ENCODE assay signal across 1 cellular context in the genomic region with DNA sequence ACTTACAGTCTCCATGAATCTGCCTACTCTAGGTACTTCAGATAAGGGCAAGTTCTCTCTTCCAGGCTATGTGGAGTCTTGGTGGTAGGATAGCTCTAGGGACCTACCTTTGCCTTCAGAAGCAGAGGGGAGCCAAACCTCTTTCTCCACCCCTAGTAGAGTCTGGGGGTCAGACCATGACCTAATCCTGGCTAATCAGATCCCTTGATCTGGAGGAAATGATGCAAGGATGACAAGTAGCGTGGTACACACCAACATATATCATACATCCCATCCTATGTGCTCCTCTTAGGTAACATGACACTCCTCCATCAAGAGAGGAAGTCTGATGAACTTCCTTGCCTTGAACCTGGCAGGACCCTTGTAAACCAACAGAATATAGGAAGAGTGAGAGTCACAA.
TF ChIP-seq lines count a peak whose summit lies in the region.

No MANE protein-coding gene starts in this region.

TF ChIP-seq in K562, 482 proteins besides CTCF, POLR2A, EP300 and RAD21:
- peak; percentile 67; the same call in 1 of the 2 replicates for TF ChIP-seq ATF3 (IDR thresholded peaks at IDR 0.05)
- TF ChIP-seq ATF3 (CRISPR knock-in tag; conservative IDR thresholded peaks at IDR 0.05) = no peak
- no peak for TF ChIP-seq FIP1L1 (IDR thresholded peaks at IDR 0.05; ENCODE audit: low read depth, low read length, poor library complexity, severe bottlenecking)
- no peak for TF ChIP-seq CEBPG (CRISPR knock-in tag; IDR thresholded peaks at IDR 0.05)
- peak in 1 of 2 experiments; percentile 79; a peak in 2 of 4 replicates for TF ChIP-seq CEBPG (tag; conservative IDR thresholded peaks at IDR 0.05 in 1 of 2, IDR thresholded peaks at IDR 0.05 in 1 of 2)
- peak; percentile 57; the same call in 1 of the 2 replicates for TF ChIP-seq ATF7 (IDR thresholded peaks at IDR 0.05)
- no peak for TF ChIP-seq CREB3 (tag; conservative IDR thresholded peaks at IDR 0.05; ENCODE audit: low read depth)
- TF ChIP-seq JUND (IDR thresholded peaks at IDR 0.05; ENCODE audit: borderline replicate concordance, low read depth, low read length) = 0 out of 2 replicates have a peak, but pooled peaks have one; percentile 20
- TF ChIP-seq JUND (tag; IDR thresholded peaks at IDR 0.05; ENCODE audit: borderline replicate concordance, low read depth, low read length) = no peak
